In genomic region chr11:66271816-66272215, GRCh38 we compare ENCODE assay signal across 26 cellular contexts. TPM values are rescaled to one million over a fixed set of nuclear protein-coding genes. Genes with fewer than 3 reads are reported as not detected.
DNase-seq lines count a peak whose midpoint lies in the region; ATAC-seq and TF ChIP-seq lines count a peak whose summit lies in the region.
"Had no signal": no experiment of that assay in that cellular context is flagged by ENCODE, and none has a peak within 500 bp of the region (broad histone marks: within the 10 kb centered on the region; RNA-seq: fewer than 3 reads in every experiment).

No MANE protein-coding gene starts in this region.

- no peak overlapping the region for H3K4me3 Mint-ChIP-seq in CD8-positive, alpha-beta T cell
- H3K4me3 Mint-ChIP-seq in activated T-helper 1 cell treated with anti-CD3 and anti-CD28 coated beads, Interleukin-12 subunit alpha, Interleukin-12 subunit beta, Interleukin-2, Interleukin-4 antibody, amounts not matched to agents 30 ng/mL and 10 ng/mL and 1 ng/mL, durations not matched to agents 14 hours and 24 hours and 36 hours, result peak overlapping the region; percentile 50
- H3K4me3 Mint-ChIP-seq in immature natural killer cell, result peak overlapping the region; percentile 53 to 91 (median 67)
- no peak overlapping the region for H3K4me3 Mint-ChIP-seq in stimulated activated memory B cell treated with anti-CD40 and anti-IgM and Interleukin-4, amounts not matched to agents 10 μg/mL and 1 μg/mL and 100 μg/mL, for 72 hours
- H3K4me3 Mint-ChIP-seq: activated CD4-positive, alpha-beta memory T cell treated with anti-CD3 and anti-CD28 coated beads, Interleukin-2, amount 10 ng/mL, durations not matched to agents 7 days and 5 days; mesothelial cell of epicardium; type B pancreatic cell had no signal

- POLR2A ChIA-PET in CD8-positive, alpha-beta T cell (lab: Charles Lee), result interaction anchor here (0.7 to 1.9 kb wide), 2 partner anchors 10 to 12 kb away, joined by 3 to 7 read pairs; no protein-coding TSS in a partner anchor
- POLR2A ChIA-PET in HEK293T (lab: Yijun Ruan, JAX), result interaction anchor here (1.5 to 2.1 kb wide), 2 partner anchors 10 to 17 kb away, joined by 5 to 11 read pairs; partner anchors contain the start of gene YIF1A

- no peaks in the 10 kb centered on the region for H3K9me3 ChIP-seq in BLaER1
- H3K9me3 ChIP-seq in CD8-positive, alpha-beta T cell (ENCODE audit: low read length), result no peaks in the 10 kb centered on the region
- H3K9me3 ChIP-seq: SJCRH30 had no signal

- H3K4me1 ChIP-seq in BLaER1, result peaks cover 37% of the 10 kb centered on the region
- peaks cover 44% of the 10 kb centered on the region for H3K4me1 ChIP-seq in CD8-positive, alpha-beta T cell (ENCODE audit: insufficient read depth, low read length)

- no peak overlapping the region for H3K4me2 ChIP-seq in BLaER1

- H3K4me1 Mint-ChIP-seq in CD8-positive, alpha-beta T cell (ENCODE audit: low read depth), result peaks cover 55% of the 10 kb centered on the region
- peaks cover 34% of the 10 kb centered on the region for H3K4me1 Mint-ChIP-seq in activated T-helper 1 cell treated with anti-CD3 and anti-CD28 coated beads, Interleukin-12 subunit alpha, Interleukin-12 subunit beta, Interleukin-2, Interleukin-4 antibody, amounts not matched to agents 30 ng/mL and 10 ng/mL and 1 ng/mL, durations not matched to agents 14 hours and 24 hours and 36 hours (ENCODE audit: low read depth)
- H3K4me1 Mint-ChIP-seq in immature natural killer cell, result peaks cover 78% of the 10 kb centered on the region in 2 donors
- peaks cover 38% of the 10 kb centered on the region for H3K4me1 Mint-ChIP-seq in stimulated activated memory B cell treated with anti-CD40 and anti-IgM and Interleukin-4, amounts not matched to agents 10 μg/mL and 1 μg/mL and 100 μg/mL, for 72 hours

- no peak for DNase-seq in CD8-positive, alpha-beta T cell
- DNase-seq in activated T-helper 1 cell treated with anti-CD3 and anti-CD28 coated beads, Interleukin-12 subunit alpha, Interleukin-12 subunit beta, Interleukin-2, Interleukin-4 antibody, amounts not matched to agents 30 ng/mL and 10 ng/mL and 1 ng/mL, durations not matched to agents 14 hours and 24 hours and 36 hours (ENCODE audit: low spot score), result no peak
- DNase-seq in immature natural killer cell (no peak), HEK293T (ENCODE audit: extremely low spot score) (no peak), DMS53 (lab: John Stamatoyannopoulos, UW) (no peak)
- DNase-seq in stimulated activated CD4-positive, alpha-beta T cell treated with anti-CD3 and anti-CD28 coated beads, Interleukin-1b, Interleukin-23, amount 100 ng/mL, for 48 hours, result no peak
- DNase-seq: activated CD4-positive, alpha-beta memory T cell treated with anti-CD3 and anti-CD28 coated beads, Interleukin-2, amount 10 ng/mL, durations not matched to agents 7 days and 5 days; activated CD4-positive, CD25-positive, alpha-beta regulatory T cell treated with anti-CD3 and anti-CD28 coated beads, Interleukin-2, amount 50 U/mL, for 72 hours; activated effector memory CD4-positive, alpha-beta T cell treated with anti-CD3 and anti-CD28 coated beads, Interleukin-2, amount 50 U/mL, for 16 hours; activated T-cell treated with anti-CD3 and anti-CD28 coated beads for 4 hours; C1 segment of cervical spinal cord; central memory CD4-positive, alpha-beta T cell; dermis blood vessel endothelial cell; IMR-90; kidney glomerular epithelial cell; NCI-H146; NCI-H446; SJCRH30; stimulated activated CD4-positive, alpha-beta T cell treated with anti-CD3 and anti-CD28 coated beads, Interleukin-4, amount 100 ng/mL, for 4 hours; SW 1271 had no signal

- H3K9ac ChIP-seq in BLaER1, result 0 out of 2 replicates have a peak overlapping the region, but pooled peaks have one; percentile 10

- no peak overlapping the region for H3K4me3 ChIP-seq in BLaER1
- no peak overlapping the region for H3K4me3 ChIP-seq in CD8-positive, alpha-beta T cell (ENCODE audit: low read depth, low read length)
- H3K4me3 ChIP-seq: SJCRH30 had no signal

- CTCF ChIA-PET in CD8-positive, alpha-beta T cell (lab: Charles Lee), result interaction anchor here (1.0 to 4.2 kb wide), 3 partner anchors 10 to 50 kb away, joined by 5 to 23 read pairs (median 5); no protein-coding TSS in a partner anchor
- CTCF ChIA-PET in HEK293T (lab: Yijun Ruan, JAX), result interaction anchor here (0.6 to 1.1 kb wide), 2 partner anchors 8 to 11 kb away, joined by 4 to 8 read pairs; no protein-coding TSS in a partner anchor

- TF ChIP-seq CTCF in CD8-positive, alpha-beta T cell (IDR thresholded peaks at IDR 0.05), result no peak

- H3K36me3 Mint-ChIP-seq in CD8-positive, alpha-beta T cell, result peaks cover 67% of the 10 kb centered on the region
- H3K36me3 Mint-ChIP-seq in activated T-helper 1 cell treated with anti-CD3 and anti-CD28 coated beads, Interleukin-12 subunit alpha, Interleukin-12 subunit beta, Interleukin-2, Interleukin-4 antibody, amounts not matched to agents 30 ng/mL and 10 ng/mL and 1 ng/mL, durations not matched to agents 14 hours and 24 hours and 36 hours (ENCODE audit: low read depth), result peaks cover 24% of the 10 kb centered on the region
- H3K36me3 Mint-ChIP-seq in immature natural killer cell, result peaks cover 25 to 43% (median 27%) of the 10 kb centered on the region in 3 donors
- peaks cover 59% of the 10 kb centered on the region for H3K36me3 Mint-ChIP-seq in stimulated activated memory B cell treated with anti-CD40 and anti-IgM and Interleukin-4, amounts not matched to agents 10 μg/mL and 1 μg/mL and 100 μg/mL, for 72 hours

- no peak for ATAC-seq in CD8-positive, alpha-beta T cell
- ATAC-seq in stimulated activated memory B cell treated with anti-CD40 and anti-IgM and Interleukin-4, amounts not matched to agents 10 μg/mL and 1 μg/mL and 100 μg/mL, for 72 hours, result no peak

- peak overlapping the region; percentile 72 for H3K27ac Mint-ChIP-seq in CD8-positive, alpha-beta T cell
- H3K27ac Mint-ChIP-seq in activated T-helper 1 cell treated with anti-CD3 and anti-CD28 coated beads, Interleukin-12 subunit alpha, Interleukin-12 subunit beta, Interleukin-2, Interleukin-4 antibody, amounts not matched to agents 30 ng/mL and 10 ng/mL and 1 ng/mL, durations not matched to agents 14 hours and 24 hours and 36 hours, result no peak overlapping the region
- peak overlapping the region in 5 of 6 donors; percentile 48 to 92 (median 86) for H3K27ac Mint-ChIP-seq in immature natural killer cell
- H3K27ac Mint-ChIP-seq in stimulated activated memory B cell treated with anti-CD40 and anti-IgM and Interleukin-4, amounts not matched to agents 10 μg/mL and 1 μg/mL and 100 μg/mL, for 72 hours, result no peak overlapping the region
- H3K27ac Mint-ChIP-seq: mesothelial cell of epicardium, type B pancreatic cell had no signal

- H3K27me3 ChIP-seq in BLaER1, result no peaks in the 10 kb centered on the region
- no peaks in the 10 kb centered on the region for H3K27me3 ChIP-seq in CD8-positive, alpha-beta T cell (ENCODE audit: insufficient read depth, low read length)
- H3K27me3 ChIP-seq: SJCRH30 had no signal

- H3K9me3 Mint-ChIP-seq in CD8-positive, alpha-beta T cell, result no peaks in the 10 kb centered on the region
- H3K9me3 Mint-ChIP-seq in activated T-helper 1 cell treated with anti-CD3 and anti-CD28 coated beads, Interleukin-12 subunit alpha, Interleukin-12 subunit beta, Interleukin-2, Interleukin-4 antibody, amounts not matched to agents 30 ng/mL and 10 ng/mL and 1 ng/mL, durations not matched to agents 14 hours and 24 hours and 36 hours, result no peaks in the 10 kb centered on the region
- H3K9me3 Mint-ChIP-seq in immature natural killer cell, result no peaks in the 10 kb centered on the region
- H3K9me3 Mint-ChIP-seq in stimulated activated memory B cell treated with anti-CD40 and anti-IgM and Interleukin-4, amounts not matched to agents 10 μg/mL and 1 μg/mL and 100 μg/mL, for 72 hours, result no peaks in the 10 kb centered on the region
- H3K9me3 Mint-ChIP-seq: activated CD4-positive, alpha-beta memory T cell treated with anti-CD3 and anti-CD28 coated beads, Interleukin-2, amount 10 ng/mL, durations not matched to agents 7 days and 5 days; mesothelial cell of epicardium; type B pancreatic cell had no signal

- H4K20me1 ChIP-seq in BLaER1, result peaks cover 78% of the 10 kb centered on the region

- H3K27ac ChIP-seq in BLaER1, result no peak overlapping the region
- H3K27ac ChIP-seq in CD8-positive, alpha-beta T cell (ENCODE audit: low read depth, low read length), result no peak overlapping the region
- H3K27ac ChIP-seq: SJCRH30 had no signal

- H3K36me3 ChIP-seq in BLaER1, result peaks cover 63% of the 10 kb centered on the region
- peaks cover 32% of the 10 kb centered on the region for H3K36me3 ChIP-seq in CD8-positive, alpha-beta T cell (ENCODE audit: insufficient read depth, low read length)

- no peaks in the 10 kb centered on the region for H3K27me3 Mint-ChIP-seq in CD8-positive, alpha-beta T cell (ENCODE audit: low read depth)
- peaks cover 2% of the 10 kb centered on the region for H3K27me3 Mint-ChIP-seq in activated T-helper 1 cell treated with anti-CD3 and anti-CD28 coated beads, Interleukin-12 subunit alpha, Interleukin-12 subunit beta, Interleukin-2, Interleukin-4 antibody, amounts not matched to agents 30 ng/mL and 10 ng/mL and 1 ng/mL, durations not matched to agents 14 hours and 24 hours and 36 hours (ENCODE audit: insufficient read depth)
- peaks cover 17 to 28% (median 17%) of the 10 kb centered on the region in 3 donors for H3K27me3 Mint-ChIP-seq in immature natural killer cell (ENCODE audit: low read depth in 3 of 3)
- H3K27me3 Mint-ChIP-seq in stimulated activated memory B cell treated with anti-CD40 and anti-IgM and Interleukin-4, amounts not matched to agents 10 μg/mL and 1 μg/mL and 100 μg/mL, for 72 hours, result no peaks in the 10 kb centered on the region
- H3K27me3 Mint-ChIP-seq: activated CD4-positive, alpha-beta memory T cell treated with anti-CD3 and anti-CD28 coated beads, Interleukin-2, amount 10 ng/mL, durations not matched to agents 7 days and 5 days; type B pancreatic cell had no signal

- intact Hi-C loops in CD8-positive, alpha-beta T cell (cut with DNase I, micrococcal nuclease), result no loop called here
- intact Hi-C loops in activated T-helper 1 cell treated with anti-CD3 and anti-CD28 coated beads, Interleukin-12 subunit alpha, Interleukin-12 subunit beta, Interleukin-2, Interleukin-4 antibody, amounts not matched to agents 30 ng/mL and 10 ng/mL and 1 ng/mL, durations not matched to agents 14 hours and 24 hours and 36 hours (cut with micrococcal nuclease), result no loop called here

RNA-seq across cellular contexts. Expression of gene RAB1B, which starts 3.4 kb away (rescaled TPM):
- 10 to 100 TPM; 34.4 to 36.3 TPM for total RNA-seq in CD8-positive, alpha-beta T cell
- total RNA-seq in activated T-helper 1 cell treated with anti-CD3 and anti-CD28 coated beads, Interleukin-12 subunit alpha, Interleukin-12 subunit beta, Interleukin-2, Interleukin-4 antibody, amounts not matched to agents 30 ng/mL and 10 ng/mL and 1 ng/mL, durations not matched to agents 14 hours and 24 hours and 36 hours, result 123 and 124 TPM in 2 replicates
- 10 to 100 TPM; 22.9 to 33.2 (median 25.8) TPM for polyA plus RNA-seq in immature natural killer cell

RNA-seq across cellular contexts. Expression of gene CNIH2, which starts 6.2 kb away (rescaled TPM):
- total RNA-seq in CD8-positive, alpha-beta T cell, result 1 to 10 TPM; 4.9 to 5.7 TPM
- total RNA-seq in activated T-helper 1 cell treated with anti-CD3 and anti-CD28 coated beads, Interleukin-12 subunit alpha, Interleukin-12 subunit beta, Interleukin-2, Interleukin-4 antibody, amounts not matched to agents 30 ng/mL and 10 ng/mL and 1 ng/mL, durations not matched to agents 14 hours and 24 hours and 36 hours, result 1.7 and 1.8 TPM in 2 replicates
- not detected for polyA plus RNA-seq in immature natural killer cell
- total RNA-seq: dermis blood vessel endothelial cell, omental fat pad had no signal

RNA-seq across cellular contexts. Expression of gene KLC2, which starts 14.3 kb away (rescaled TPM):
- 10 to 100 TPM; 29.6 to 35.4 TPM for total RNA-seq in CD8-positive, alpha-beta T cell
- 56.3 and 62.1 TPM in 2 replicates for total RNA-seq in activated T-helper 1 cell treated with anti-CD3 and anti-CD28 coated beads, Interleukin-12 subunit alpha, Interleukin-12 subunit beta, Interleukin-2, Interleukin-4 antibody, amounts not matched to agents 30 ng/mL and 10 ng/mL and 1 ng/mL, durations not matched to agents 14 hours and 24 hours and 36 hours
- polyA plus RNA-seq in immature natural killer cell, result 1 to 10 TPM; 1.6 to 7.1 (median 3.9) TPM

RNA-seq across cellular contexts. Expression of gene YIF1A, which starts 17.1 kb away (rescaled TPM):
- 10 to 100 TPM; 16.8 to 17.1 TPM for total RNA-seq in CD8-positive, alpha-beta T cell
- 125 and 127 TPM in 2 replicates for total RNA-seq in activated T-helper 1 cell treated with anti-CD3 and anti-CD28 coated beads, Interleukin-12 subunit alpha, Interleukin-12 subunit beta, Interleukin-2, Interleukin-4 antibody, amounts not matched to agents 30 ng/mL and 10 ng/mL and 1 ng/mL, durations not matched to agents 14 hours and 24 hours and 36 hours
- 10 to 100 TPM; 55.7 to 85.2 (median 62.1) TPM for polyA plus RNA-seq in immature natural killer cell

RNA-seq across cellular contexts. Expression of gene TMEM151A, which starts 19.9 kb away (rescaled TPM):
- under 1 TPM; 0.19 to 0.31 TPM for total RNA-seq in CD8-positive, alpha-beta T cell
- total RNA-seq in activated T-helper 1 cell treated with anti-CD3 and anti-CD28 coated beads, Interleukin-12 subunit alpha, Interleukin-12 subunit beta, Interleukin-2, Interleukin-4 antibody, amounts not matched to agents 30 ng/mL and 10 ng/mL and 1 ng/mL, durations not matched to agents 14 hours and 24 hours and 36 hours, result not detected in 2 replicates
- polyA plus RNA-seq in immature natural killer cell, result not detected
- total RNA-seq: activated CD4-positive, alpha-beta memory T cell treated with anti-CD3 and anti-CD28 coated beads, Interleukin-2, amount 10 ng/mL, durations not matched to agents 7 days and 5 days; dermis blood vessel endothelial cell; IMR-90; lower leg skin; SJCRH30 had no signal

Comparison
In these comparisons a context has a peak if more than half of its experiments do, and no peak if none do; other contexts are left out.
1. H3K27ac Mint-ChIP-seq: peak in CD8-positive, alpha-beta T cell (single experiment) and immature natural killer cell (5 of 6); none in activated T-helper 1 cell treated with anti-CD3 and anti-CD28 coated beads, Interleukin-12 subunit alpha, Interleukin-12 subunit beta, Interleukin-2, Interleukin-4 antibody, amounts not matched to agents 30 ng/mL and 10 ng/mL and 1 ng/mL, durations not matched to agents 14 hours and 24 hours and 36 hours (single experiment) and stimulated activated memory B cell treated with anti-CD40 and anti-IgM and Interleukin-4, amounts not matched to agents 10 μg/mL and 1 μg/mL and 100 μg/mL, for 72 hours (single experiment).
2. H3K4me3 Mint-ChIP-seq: peak in activated T-helper 1 cell treated with anti-CD3 and anti-CD28 coated beads, Interleukin-12 subunit alpha, Interleukin-12 subunit beta, Interleukin-2, Interleukin-4 antibody, amounts not matched to agents 30 ng/mL and 10 ng/mL and 1 ng/mL, durations not matched to agents 14 hours and 24 hours and 36 hours (single experiment) and immature natural killer cell (5 of 5); none in CD8-positive, alpha-beta T cell (single experiment) and stimulated activated memory B cell treated with anti-CD40 and anti-IgM and Interleukin-4, amounts not matched to agents 10 μg/mL and 1 μg/mL and 100 μg/mL, for 72 hours (single experiment).